ENCODE assay signal across 1 cellular context in the genomic region with DNA sequence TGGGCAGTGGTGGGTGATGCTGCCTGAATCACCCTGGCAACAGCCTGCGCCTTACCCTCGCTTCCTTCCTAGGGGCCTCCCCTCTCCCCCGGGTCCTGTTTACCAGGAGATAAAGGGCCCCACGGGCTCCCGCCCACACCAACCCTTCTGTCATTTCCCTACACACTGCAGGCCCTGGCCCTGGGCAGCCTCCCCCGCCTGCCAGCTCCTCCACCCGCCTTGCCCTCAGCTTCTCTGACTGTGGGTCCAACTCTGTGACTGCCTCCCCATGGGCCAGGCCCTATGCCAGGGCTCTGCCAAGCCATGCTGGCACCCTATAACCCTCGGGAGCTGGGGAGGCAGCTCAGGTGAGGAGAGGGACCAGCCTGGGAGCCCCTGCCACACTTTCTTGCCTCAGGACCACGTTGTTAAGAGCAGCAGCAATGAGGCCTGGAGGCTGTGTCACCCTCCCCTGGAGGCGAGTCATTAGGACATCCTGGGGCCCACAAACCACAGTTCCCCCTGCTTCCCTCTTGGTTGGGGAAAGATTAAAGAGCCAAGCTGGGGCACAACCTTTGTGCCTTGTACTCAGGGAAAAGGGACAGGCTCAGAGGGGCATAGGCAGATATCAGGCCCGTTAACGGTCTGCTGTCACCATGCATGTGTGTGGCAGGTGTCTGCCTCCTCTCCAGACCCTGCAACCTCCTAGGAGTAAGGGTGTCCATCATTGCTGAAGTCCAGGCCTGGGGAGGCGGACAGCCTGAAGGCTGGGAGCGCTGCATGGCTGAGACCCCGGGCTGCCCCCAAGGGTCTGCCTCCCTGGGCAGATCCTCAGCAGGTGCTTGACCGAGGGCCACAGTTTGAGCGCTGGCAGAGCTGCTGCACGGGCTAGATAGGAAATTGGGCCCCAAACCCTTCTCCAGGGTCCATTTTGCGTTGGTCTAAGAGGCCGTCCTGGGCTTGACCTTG.
A peak's percentile ranks its signal among the peaks of the same experiment; 100 is the strongest.
TF ChIP-seq lines count a peak whose summit lies in the region.

No MANE protein-coding gene starts in this region.

TF ChIP-seq in HepG2, 621 proteins besides CTCF, POLR2A, EP300 and RAD21 (continued from another document and continues in another):
- TF ChIP-seq CREBL2 (CRISPR knock-in tag; IDR thresholded peaks at IDR 0.05; ENCODE audit: borderline replicate concordance) (no peak), POLR2G (IDR thresholded peaks at IDR 0.05; ENCODE audit: low read depth, low read length) (peak; percentile 53; the same call in 1 of the 2 replicates), ATF4 (CRISPR knock-in tag; IDR thresholded peaks at IDR 0.05) (0 out of 4 replicates have a peak, but pooled peaks of 1 of the 2 experiments have one; percentile 16), ZFP37 (CRISPR knock-in tag; IDR thresholded peaks at IDR 0.05; ENCODE audit: borderline replicate concordance) (no peak), ZNF34 (CRISPR knock-in tag; IDR thresholded peaks at IDR 0.05; ENCODE audit: borderline replicate concordance) (no peak), ZC3H13 (CRISPR knock-in tag; IDR thresholded peaks at IDR 0.05) (0 out of 2 replicates have a peak, but pooled peaks have one; percentile 49), TIGD3 (CRISPR knock-in tag; IDR thresholded peaks at IDR 0.05; ENCODE audit: borderline replicate concordance) (no peak), ZNF260 (CRISPR knock-in tag; IDR thresholded peaks at IDR 0.05; ENCODE audit: borderline replicate concordance, low read depth) (no peak), RFX5 (IDR thresholded peaks at IDR 0.05; ENCODE audit: low read depth, low read length) (no peak), TGIF2 (CRISPR knock-in tag; IDR thresholded peaks at IDR 0.05) (no peak), SALL1 (CRISPR knock-in tag; IDR thresholded peaks at IDR 0.05) (0 out of 2 replicates have a peak, but pooled peaks have one; percentile 12), JUNB (CRISPR knock-in tag; IDR thresholded peaks at IDR 0.05; ENCODE audit: borderline replicate concordance) (no peak), ZSCAN9 (CRISPR knock-in tag; IDR thresholded peaks at IDR 0.05; ENCODE audit: borderline replicate concordance) (no peak), RARA (CRISPR knock-in tag; IDR thresholded peaks at IDR 0.05) (0 out of 2 replicates have a peak, but pooled peaks have one; percentile 13), ZNF17 (CRISPR knock-in tag; IDR thresholded peaks at IDR 0.05) (no peak), ZNF543 (CRISPR knock-in tag; IDR thresholded peaks at IDR 0.05) (no peak), REPIN1 (CRISPR knock-in tag; IDR thresholded peaks at IDR 0.05; ENCODE audit: borderline replicate concordance, low read depth) (no peak), TRIM24 (CRISPR knock-in tag; IDR thresholded peaks at IDR 0.05) (no peak), ZNF574 (CRISPR knock-in tag; IDR thresholded peaks at IDR 0.05) (peak; percentile 21; the same call in 1 of the 2 replicates), ZNF224 (CRISPR knock-in tag; IDR thresholded peaks at IDR 0.05) (no peak), NFE2L1 (CRISPR knock-in tag; IDR thresholded peaks at IDR 0.05; ENCODE audit: borderline replicate concordance) (no peak), ARID2 (CRISPR knock-in tag; IDR thresholded peaks at IDR 0.05; ENCODE audit: borderline replicate concordance) (no peak), FOXC1 (CRISPR knock-in tag; IDR thresholded peaks at IDR 0.05; ENCODE audit: borderline replicate concordance) (no peak), TBP (CRISPR knock-in tag; IDR thresholded peaks at IDR 0.05) (no peak), FOSL2 (CRISPR knock-in tag; IDR thresholded peaks at IDR 0.05) (peak; percentile 43), ZNF629 (CRISPR knock-in tag; conservative IDR thresholded peaks at IDR 0.05) (no peak), ZNF746 (CRISPR knock-in tag; IDR thresholded peaks at IDR 0.05) (no peak), TCF7 (IDR thresholded peaks at IDR 0.05; ENCODE audit: low read depth) (no peak), LCORL (IDR thresholded peaks at IDR 0.05) (no peak), LCORL (CRISPR knock-in tag; IDR thresholded peaks at IDR 0.05) (no peak), THAP7 (CRISPR knock-in tag; IDR thresholded peaks at IDR 0.05) (0 out of 2 replicates have a peak, but pooled peaks have one; percentile 23), SAP130 (CRISPR knock-in tag; IDR thresholded peaks at IDR 0.05; ENCODE audit: low read depth) (peak; percentile 39), POLR2AphosphoS2 (IDR thresholded peaks at IDR 0.05; ENCODE audit: low read depth, low read length) (no peak), ZFX (CRISPR knock-in tag; IDR thresholded peaks at IDR 0.05; ENCODE audit: low read depth) (peak; percentile 32; the same call in 1 of the 2 replicates), ISL2 (CRISPR knock-in tag; IDR thresholded peaks at IDR 0.05) (no peak), FOXK1 (CRISPR knock-in tag; IDR thresholded peaks at IDR 0.05; ENCODE audit: borderline replicate concordance, low read depth) (no peak), YY1 (IDR thresholded peaks at IDR 0.05; ENCODE audit: insufficient read depth, insufficient replicate concordance, low read depth, low read length) (no peak)
- TF ChIP-seq, protein P1, sequence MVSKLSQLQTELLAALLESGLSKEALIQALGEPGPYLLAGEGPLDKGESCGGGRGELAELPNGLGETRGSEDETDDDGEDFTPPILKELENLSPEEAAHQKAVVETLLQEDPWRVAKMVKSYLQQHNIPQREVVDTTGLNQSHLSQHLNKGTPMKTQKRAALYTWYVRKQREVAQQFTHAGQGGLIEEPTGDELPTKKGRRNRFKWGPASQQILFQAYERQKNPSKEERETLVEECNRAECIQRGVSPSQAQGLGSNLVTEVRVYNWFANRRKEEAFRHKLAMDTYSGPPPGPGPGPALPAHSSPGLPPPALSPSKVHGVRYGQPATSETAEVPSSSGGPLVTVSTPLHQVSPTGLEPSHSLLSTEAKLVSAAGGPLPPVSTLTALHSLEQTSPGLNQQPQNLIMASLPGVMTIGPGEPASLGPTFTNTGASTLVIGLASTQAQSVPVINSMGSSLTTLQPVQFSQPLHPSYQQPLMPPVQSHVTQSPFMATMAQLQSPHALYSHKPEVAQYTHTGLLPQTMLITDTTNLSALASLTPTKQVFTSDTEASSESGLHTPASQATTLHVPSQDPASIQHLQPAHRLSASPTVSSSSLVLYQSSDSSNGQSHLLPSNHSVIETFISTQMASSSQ (IDR thresholded peaks at IDR 0.05; ENCODE audit: low read depth) = no peak
- TF ChIP-seq, protein P1 (CRISPR knock-in tag; IDR thresholded peaks at IDR 0.05; ENCODE audit: borderline replicate concordance) = no peak
- TF ChIP-seq, protein P2, sequence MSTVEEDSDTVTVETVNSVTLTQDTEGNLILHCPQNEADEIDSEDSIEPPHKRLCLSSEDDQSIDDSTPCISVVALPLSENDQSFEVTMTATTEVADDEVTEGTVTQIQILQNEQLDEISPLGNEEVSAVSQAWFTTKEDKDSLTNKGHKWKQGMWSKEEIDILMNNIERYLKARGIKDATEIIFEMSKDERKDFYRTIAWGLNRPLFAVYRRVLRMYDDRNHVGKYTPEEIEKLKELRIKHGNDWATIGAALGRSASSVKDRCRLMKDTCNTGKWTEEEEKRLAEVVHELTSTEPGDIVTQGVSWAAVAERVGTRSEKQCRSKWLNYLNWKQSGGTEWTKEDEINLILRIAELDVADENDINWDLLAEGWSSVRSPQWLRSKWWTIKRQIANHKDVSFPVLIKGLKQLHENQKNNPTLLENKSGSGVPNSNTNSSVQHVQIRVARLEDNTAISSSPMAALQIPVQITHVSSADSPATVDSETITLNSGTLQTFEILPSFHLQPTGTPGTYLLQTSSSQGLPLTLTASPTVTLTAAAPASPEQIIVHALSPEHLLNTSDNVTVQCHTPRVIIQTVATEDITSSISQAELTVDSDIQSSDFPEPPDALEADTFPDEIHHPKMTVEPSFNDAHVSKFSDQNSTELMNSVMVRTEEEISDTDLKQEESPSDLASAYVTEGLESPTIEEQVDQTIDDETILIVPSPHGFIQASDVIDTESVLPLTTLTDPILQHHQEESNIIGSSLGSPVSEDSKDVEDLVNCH (CRISPR knock-in tag; IDR thresholded peaks at IDR 0.05) = no peak
- TF ChIP-seq, protein P3, sequence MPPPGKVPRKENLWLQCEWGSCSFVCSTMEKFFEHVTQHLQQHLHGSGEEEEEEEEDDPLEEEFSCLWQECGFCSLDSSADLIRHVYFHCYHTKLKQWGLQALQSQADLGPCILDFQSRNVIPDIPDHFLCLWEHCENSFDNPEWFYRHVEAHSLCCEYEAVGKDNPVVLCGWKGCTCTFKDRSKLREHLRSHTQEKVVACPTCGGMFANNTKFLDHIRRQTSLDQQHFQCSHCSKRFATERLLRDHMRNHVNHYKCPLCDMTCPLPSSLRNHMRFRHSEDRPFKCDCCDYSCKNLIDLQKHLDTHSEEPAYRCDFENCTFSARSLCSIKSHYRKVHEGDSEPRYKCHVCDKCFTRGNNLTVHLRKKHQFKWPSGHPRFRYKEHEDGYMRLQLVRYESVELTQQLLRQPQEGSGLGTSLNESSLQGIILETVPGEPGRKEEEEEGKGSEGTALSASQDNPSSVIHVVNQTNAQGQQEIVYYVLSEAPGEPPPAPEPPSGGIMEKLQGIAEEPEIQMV (CRISPR knock-in tag; IDR thresholded peaks at IDR 0.05; ENCODE audit: low read depth) = no peak
- TF ChIP-seq, protein P4, sequence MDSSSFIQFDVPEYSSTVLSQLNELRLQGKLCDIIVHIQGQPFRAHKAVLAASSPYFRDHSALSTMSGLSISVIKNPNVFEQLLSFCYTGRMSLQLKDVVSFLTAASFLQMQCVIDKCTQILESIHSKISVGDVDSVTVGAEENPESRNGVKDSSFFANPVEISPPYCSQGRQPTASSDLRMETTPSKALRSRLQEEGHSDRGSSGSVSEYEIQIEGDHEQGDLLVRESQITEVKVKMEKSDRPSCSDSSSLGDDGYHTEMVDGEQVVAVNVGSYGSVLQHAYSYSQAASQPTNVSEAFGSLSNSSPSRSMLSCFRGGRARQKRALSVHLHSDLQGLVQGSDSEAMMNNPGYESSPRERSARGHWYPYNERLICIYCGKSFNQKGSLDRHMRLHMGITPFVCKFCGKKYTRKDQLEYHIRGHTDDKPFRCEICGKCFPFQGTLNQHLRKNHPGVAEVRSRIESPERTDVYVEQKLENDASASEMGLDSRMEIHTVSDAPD (CRISPR knock-in tag; IDR thresholded peaks at IDR 0.05) = no peak
